18 cellular contexts compared by ENCODE assay signal in the genomic region with DNA sequence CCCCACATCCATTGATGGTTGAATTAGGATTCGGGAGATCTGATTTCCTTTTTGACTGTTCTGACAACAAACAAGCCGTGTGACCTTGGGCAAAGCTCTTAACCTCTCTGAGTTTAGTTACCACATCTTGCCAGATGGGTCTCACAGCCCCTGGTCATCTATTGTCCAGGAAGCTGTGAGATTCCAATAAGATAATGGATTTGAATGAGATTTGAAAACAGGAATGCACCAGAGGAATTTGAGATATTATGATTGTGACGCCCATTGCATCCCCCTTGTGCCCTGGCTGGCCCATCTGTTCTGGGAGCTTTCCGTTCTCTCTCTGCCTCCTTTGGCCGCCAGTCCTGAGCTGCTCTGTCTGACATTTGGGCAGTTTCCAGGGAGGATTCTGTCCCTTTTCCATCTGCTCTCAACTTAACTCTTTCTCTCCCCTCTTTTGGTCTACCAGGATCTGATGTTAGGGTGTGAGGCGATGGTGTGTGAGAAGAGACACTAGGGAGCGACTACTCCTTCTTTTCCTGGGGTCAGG. TPM values are rescaled to one million over a fixed set of nuclear protein-coding genes. Genes with fewer than 3 reads are reported as not detected.
DNase-seq lines count a peak whose midpoint lies in the region; ATAC-seq and TF ChIP-seq lines count a peak whose summit lies in the region.
"Had no signal": no experiment of that assay in that cellular context is flagged by ENCODE, and none has a peak within 500 bp of the region (broad histone marks: within the 10 kb centered on the region; RNA-seq: fewer than 3 reads in every experiment).

No MANE protein-coding gene starts in this region.

- H3K27ac ChIP-seq in OCI-LY7 (ENCODE audit: low read depth, low read length, poor library complexity, severe bottlenecking) = no peak overlapping the region
- H3K27ac ChIP-seq: BLaER1 treated with 17β-estradiol and CSF1 and Interleukin-3, amounts not matched to agents 10 nM and 100 nM; SK-N-MC had no signal

- no TSS peak for BruUV-seq in OCI-LY7 (replicated peaks; lab: Mats Ljungman, UMichigan)

- no peaks in the 10 kb centered on the region for H3K79me2 ChIP-seq in OCI-LY7 (ENCODE audit: insufficient read depth, low read depth, low read length)

- H3K36me3 Mint-ChIP-seq in nephron progenitor cell (ENCODE audit: low read depth) = no peaks in the 10 kb centered on the region
- H3K36me3 Mint-ChIP-seq: CD8-positive, alpha-beta T cell had no signal

- H3K4me1 ChIP-seq in OCI-LY7 (ENCODE audit: insufficient read depth, low read length, poor library complexity, severe bottlenecking) = no peaks in the 10 kb centered on the region
- H3K4me1 ChIP-seq: BLaER1 treated with 17β-estradiol and CSF1 and Interleukin-3, amounts not matched to agents 10 nM and 100 nM had no signal

- intact Hi-C loops in left cardiac atrium (cut with DNase I) = no loop called here
- intact Hi-C loops in OCI-LY7 (cut with micrococcal nuclease; ENCODE audit: unreplicated experiment) = no loop called here

- H3K4me3 ChIP-seq in OCI-LY7 (ENCODE audit: low read depth, low read length, poor library complexity, severe bottlenecking) = no peak overlapping the region
- H3K4me3 ChIP-seq: BLaER1 treated with 17β-estradiol and CSF1 and Interleukin-3, amounts not matched to agents 10 nM and 100 nM; SK-N-MC had no signal

- H3K36me3 ChIP-seq in OCI-LY7 (ENCODE audit: insufficient read depth, low read length) = no peaks in the 10 kb centered on the region
- H3K36me3 ChIP-seq: BLaER1 treated with 17β-estradiol and CSF1 and Interleukin-3, amounts not matched to agents 10 nM and 100 nM had no signal

- H3K4me1 Mint-ChIP-seq in nephron progenitor cell = peaks cover 60% of the 10 kb centered on the region

- peak overlapping the region; percentile 39 for H3K4me3 Mint-ChIP-seq in nephron progenitor cell
- H3K4me3 Mint-ChIP-seq: CD8-positive, alpha-beta T cell had no signal

- TF ChIP-seq CTCF in nephron progenitor cell (IDR thresholded peaks at IDR 0.05) (no peak), OCI-LY7 (conservative IDR thresholded peaks at IDR 0.05; ENCODE audit: low read length) (no peak)

- H3K9me3 ChIP-seq in OCI-LY7 (ENCODE audit: low read length) = no peaks in the 10 kb centered on the region

- peak; percentile 79 for DNase-seq in DMS 273 (lab: John Stamatoyannopoulos, UW; ENCODE audit: unreplicated experiment)
- peak; percentile 80 for DNase-seq in NCI-H82 (lab: John Stamatoyannopoulos, UW)
- DNase-seq in cerebellar cortex (ENCODE audit: low spot score) = peak; percentile 95
- DNase-seq in nephron progenitor cell = no peak
- DNase-seq in left cardiac atrium = no peak
- DNase-seq in OCI-LY7 (ENCODE audit: low spot score) = no peak
- DNase-seq in occipital lobe (lab: John Stamatoyannopoulos, UW) = no peak
- DNase-seq: CD8-positive, alpha-beta T cell; DND-41; GOT3; KBM-7; NCI-H2081; OCI-M1; Right ventricle myocardium superior; T-helper 1 cell had no signal

- no peaks in the 10 kb centered on the region for H3K27me3 Mint-ChIP-seq in nephron progenitor cell (ENCODE audit: low read depth, poor library complexity)

- H3K27ac Mint-ChIP-seq in nephron progenitor cell = no peak overlapping the region
- H3K27ac Mint-ChIP-seq: CD8-positive, alpha-beta T cell had no signal

- no peak for ATAC-seq in left cardiac atrium
- no peak for ATAC-seq in HG02884 (IDR thresholded peaks at IDR 0.05; ENCODE audit: unreplicated experiment)
- ATAC-seq: CD8-positive, alpha-beta T cell had no signal

- H3K9me3 Mint-ChIP-seq in nephron progenitor cell = peaks cover 1% of the 10 kb centered on the region

- no peak overlapping the region for H3K4me2 ChIP-seq in OCI-LY7 (ENCODE audit: low read length)
- H3K4me2 ChIP-seq: BLaER1 treated with 17β-estradiol and CSF1 and Interleukin-3, amounts not matched to agents 10 nM and 100 nM had no signal

- CTCF ChIA-PET in OCI-LY7 (lab: Charles Lee; ENCODE audit: unreplicated experiment) = no interaction called here

- POLR2A ChIA-PET in OCI-LY7 (lab: Charles Lee) = interaction anchor here (1.0 kb wide), 1 partner anchor 306 kb away, joined by 3 read pairs; no protein-coding TSS in a partner anchor

- H3K9me2 ChIP-seq in OCI-LY7 (ENCODE audit: insufficient read depth, low read length) = no peaks in the 10 kb centered on the region

- no peak overlapping the region for H2AFZ ChIP-seq in OCI-LY7 (ENCODE audit: low read length)

- no peaks in the 10 kb centered on the region for H4K20me1 ChIP-seq in OCI-LY7 (ENCODE audit: insufficient read depth, low read length)
- H4K20me1 ChIP-seq: BLaER1 treated with 17β-estradiol and CSF1 and Interleukin-3, amounts not matched to agents 10 nM and 100 nM had no signal

RNA-seq across cellular contexts. Expression of gene SRRM4, which starts 24.6 kb away (rescaled TPM):
- total RNA-seq in left cardiac atrium (under 1 TPM; 0.13 to 0.21 TPM), OCI-LY7 (2022) (not detected in 2 replicates), occipital lobe (6.4 TPM)
- not detected in 2 replicates for total RNA-seq in OCI-LY7 (2014; rRNA removed; shearing (Covaris generic))
- total RNA-seq: CD8-positive, alpha-beta T cell had no signal

Comparison
In these comparisons a context has a peak if more than half of its experiments do, and no peak if none do; other contexts are left out.
1. DNase-seq: peak in DMS 273 (single experiment), NCI-H82 (single experiment) and cerebellar cortex (single experiment); none in nephron progenitor cell (single experiment), left cardiac atrium (single experiment), OCI-LY7 (single experiment) and occipital lobe (single experiment).